ENCODE assay signal across 1 cellular context in the genomic region with DNA sequence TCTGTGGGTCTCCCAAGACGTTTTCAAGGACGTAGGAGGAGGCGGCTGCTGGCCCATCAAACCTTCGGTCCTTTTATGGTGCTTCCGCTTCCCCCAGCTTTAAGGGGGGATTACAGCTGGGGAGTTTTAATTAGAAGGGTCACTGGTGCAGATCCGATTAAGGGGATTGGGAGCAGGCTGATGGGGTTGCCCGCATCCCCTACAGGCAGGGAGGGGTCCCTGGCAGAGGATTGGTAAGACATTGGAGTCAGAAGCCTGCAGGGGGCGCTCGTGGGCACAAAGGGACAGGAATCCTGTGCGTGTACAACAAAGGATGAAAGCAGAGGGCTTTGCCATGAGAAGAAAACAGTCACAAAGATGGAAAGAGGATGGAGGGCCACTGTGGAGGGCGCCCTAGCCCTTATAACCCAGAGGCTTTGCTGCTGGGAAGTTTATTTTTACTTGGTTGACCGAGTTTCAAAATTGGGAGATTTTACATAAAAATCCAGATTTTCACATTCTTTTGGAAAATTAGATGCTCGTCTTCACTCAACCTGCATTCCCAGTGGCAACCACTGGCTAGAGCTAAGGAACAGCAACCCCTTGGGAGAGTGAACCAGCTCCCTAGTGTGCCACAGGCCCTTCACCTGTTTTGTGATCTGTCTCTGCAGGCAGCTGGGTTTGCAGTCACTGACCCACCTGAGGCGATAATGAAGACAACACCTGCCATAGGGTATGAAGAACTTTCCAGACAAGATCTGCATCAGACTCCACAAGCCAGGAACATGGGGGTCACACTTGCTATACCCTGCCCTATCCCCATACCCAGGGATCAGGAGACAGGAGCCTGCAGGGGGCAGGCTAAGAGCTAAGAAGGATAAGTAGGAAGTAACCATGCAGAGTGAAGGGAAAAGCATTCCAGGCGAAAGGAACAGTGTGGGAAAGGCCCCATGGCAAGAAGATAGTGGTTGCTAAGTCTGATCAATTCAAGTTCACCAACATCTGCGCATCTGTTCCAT.
A peak's percentile ranks its signal among the peaks of the same experiment; 100 is the strongest.
TF ChIP-seq lines count a peak whose summit lies in the region.

No MANE protein-coding gene starts in this region.

TF ChIP-seq in K562, 482 proteins besides CTCF, POLR2A, EP300 and RAD21 (continued from another document):
- TF ChIP-seq, protein P1, sequence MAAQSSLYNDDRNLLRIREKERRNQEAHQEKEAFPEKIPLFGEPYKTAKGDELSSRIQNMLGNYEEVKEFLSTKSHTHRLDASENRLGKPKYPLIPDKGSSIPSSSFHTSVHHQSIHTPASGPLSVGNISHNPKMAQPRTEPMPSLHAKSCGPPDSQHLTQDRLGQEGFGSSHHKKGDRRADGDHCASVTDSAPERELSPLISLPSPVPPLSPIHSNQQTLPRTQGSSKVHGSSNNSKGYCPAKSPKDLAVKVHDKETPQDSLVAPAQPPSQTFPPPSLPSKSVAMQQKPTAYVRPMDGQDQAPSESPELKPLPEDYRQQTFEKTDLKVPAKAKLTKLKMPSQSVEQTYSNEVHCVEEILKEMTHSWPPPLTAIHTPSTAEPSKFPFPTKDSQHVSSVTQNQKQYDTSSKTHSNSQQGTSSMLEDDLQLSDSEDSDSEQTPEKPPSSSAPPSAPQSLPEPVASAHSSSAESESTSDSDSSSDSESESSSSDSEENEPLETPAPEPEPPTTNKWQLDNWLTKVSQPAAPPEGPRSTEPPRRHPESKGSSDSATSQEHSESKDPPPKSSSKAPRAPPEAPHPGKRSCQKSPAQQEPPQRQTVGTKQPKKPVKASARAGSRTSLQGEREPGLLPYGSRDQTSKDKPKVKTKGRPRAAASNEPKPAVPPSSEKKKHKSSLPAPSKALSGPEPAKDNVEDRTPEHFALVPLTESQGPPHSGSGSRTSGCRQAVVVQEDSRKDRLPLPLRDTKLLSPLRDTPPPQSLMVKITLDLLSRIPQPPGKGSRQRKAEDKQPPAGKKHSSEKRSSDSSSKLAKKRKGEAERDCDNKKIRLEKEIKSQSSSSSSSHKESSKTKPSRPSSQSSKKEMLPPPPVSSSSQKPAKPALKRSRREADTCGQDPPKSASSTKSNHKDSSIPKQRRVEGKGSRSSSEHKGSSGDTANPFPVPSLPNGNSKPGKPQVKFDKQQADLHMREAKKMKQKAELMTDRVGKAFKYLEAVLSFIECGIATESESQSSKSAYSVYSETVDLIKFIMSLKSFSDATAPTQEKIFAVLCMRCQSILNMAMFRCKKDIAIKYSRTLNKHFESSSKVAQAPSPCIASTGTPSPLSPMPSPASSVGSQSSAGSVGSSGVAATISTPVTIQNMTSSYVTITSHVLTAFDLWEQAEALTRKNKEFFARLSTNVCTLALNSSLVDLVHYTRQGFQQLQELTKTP (IDR thresholded peaks at IDR 0.05; ENCODE audit: low read depth in 1 of 2, partially characterized antibody in 2 of 2) = no peak
- TF ChIP-seq BCOR (IDR thresholded peaks at IDR 0.05) (no peak), ZC3H11A (IDR thresholded peaks at IDR 0.05; ENCODE audit: low read depth, low read length) (no peak), ZNF699 (CRISPR knock-in tag; IDR thresholded peaks at IDR 0.05; ENCODE audit: insufficient replicate concordance) (no peak), TSHZ1 (CRISPR knock-in tag; IDR thresholded peaks at IDR 0.05) (no peak), RB1 (IDR thresholded peaks at IDR 0.05; ENCODE audit: low read depth) (peak; percentile 21; the same call in 1 of the 2 replicates), RCOR1 (IDR thresholded peaks at IDR 0.05; ENCODE audit: borderline replicate concordance in 1 of 2, low read depth in 2 of 2, low read length in 2 of 2) (0 out of 4 replicates have a peak, but pooled peaks of 1 of the 2 experiments have one; percentile 13), XRCC4 (IDR thresholded peaks at IDR 0.05; ENCODE audit: extremely low read depth, insufficient read depth, insufficient read length) (no peak), HDAC2 (IDR thresholded peaks at IDR 0.05) (no peak), E2F5 (CRISPR knock-in tag; IDR thresholded peaks at IDR 0.05) (no peak), C11orf30 (IDR thresholded peaks at IDR 0.05; ENCODE audit: low read depth) (no peak), EHMT2 (IDR thresholded peaks at IDR 0.05) (no peak)
